In the genomic region with DNA sequence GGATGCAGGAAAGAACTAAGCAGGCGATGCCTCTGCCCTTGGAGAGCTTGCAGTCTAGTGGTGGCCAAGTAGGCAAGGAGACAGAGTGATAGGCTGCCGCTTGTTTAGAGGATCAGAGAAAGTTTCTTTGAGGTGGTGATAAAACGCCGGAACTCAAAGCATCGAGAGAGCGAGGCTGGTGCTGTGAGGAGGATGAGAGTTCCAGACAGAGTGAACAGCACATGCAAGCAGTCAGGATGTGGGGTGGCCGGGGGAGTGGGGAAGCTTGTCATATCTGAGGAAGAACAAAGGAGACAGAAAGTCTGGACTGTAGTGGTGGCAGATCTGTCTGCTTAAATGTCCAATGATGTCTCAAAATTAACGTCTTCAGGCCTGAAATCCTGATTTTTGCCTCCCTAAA, we compare ENCODE assay signal across 19 cellular contexts.
DNase-seq lines count a peak whose midpoint lies in the region; ATAC-seq and TF ChIP-seq lines count a peak whose summit lies in the region.
"Had no signal": no experiment of that assay in that cellular context is flagged by ENCODE, and none has a peak within 500 bp of the region (broad histone marks: within the 10 kb centered on the region; RNA-seq: fewer than 3 reads in every experiment).

No MANE protein-coding gene starts in this region.

- H3K4me1 Mint-ChIP-seq in activated CD4-positive, alpha-beta T cell treated with anti-CD3 and anti-CD28 coated beads, Interleukin-2, amount 10 ng/mL, durations not matched to agents 7 days and 5 days: peaks cover 20% of the 10 kb centered on the region
- peaks cover 7% of the 10 kb centered on the region for H3K4me1 Mint-ChIP-seq in progenitor cell of endocrine pancreas (ENCODE audit: low read depth)

- no peaks in the 10 kb centered on the region for H3K9me2 ChIP-seq in Karpas-422 (replicated peaks; ENCODE audit: insufficient read depth, low read length)

- H3K9ac ChIP-seq in Karpas-422 (ENCODE audit: low read length): peak overlapping the region; percentile 69

- H3K4me2 ChIP-seq in Karpas-422 (ENCODE audit: low read depth, low read length, poor library complexity, severe bottlenecking): peak overlapping the region; percentile 67

- no peaks in the 10 kb centered on the region for H3K27me3 ChIP-seq in Karpas-422 (ENCODE audit: low read length)

- peak overlapping the region; percentile 53 for H3K4me3 ChIP-seq in Karpas-422 (ENCODE audit: low read length)

- TF ChIP-seq CTCF in progenitor cell of endocrine pancreas (IDR thresholded peaks at IDR 0.05; ENCODE audit: unreplicated experiment): no peak

- H3K9me3 Mint-ChIP-seq in activated CD4-positive, alpha-beta T cell treated with anti-CD3 and anti-CD28 coated beads, Interleukin-2, amount 10 ng/mL, durations not matched to agents 7 days and 5 days: no peaks in the 10 kb centered on the region
- peaks cover 7% of the 10 kb centered on the region for H3K9me3 Mint-ChIP-seq in progenitor cell of endocrine pancreas (ENCODE audit: low read depth)

- H3K27ac Mint-ChIP-seq in activated CD4-positive, alpha-beta T cell treated with anti-CD3 and anti-CD28 coated beads, Interleukin-2, amount 10 ng/mL, durations not matched to agents 7 days and 5 days: peak overlapping the region; percentile 46
- H3K27ac Mint-ChIP-seq in progenitor cell of endocrine pancreas: peak overlapping the region; percentile 50
- H3K27ac Mint-ChIP-seq: CD8-positive, alpha-beta T cell; HFFc6 had no signal

- no peaks in the 10 kb centered on the region for H3K79me2 ChIP-seq in Karpas-422 (ENCODE audit: low read length)

- CTCF ChIA-PET in activated CD4-positive, alpha-beta T cell treated with anti-CD3 and anti-CD28 coated beads, Interleukin-2, amount 10 ng/mL, durations not matched to agents 7 days and 5 days (lab: Charles Lee): no interaction called here

- H3K27ac ChIP-seq in Karpas-422 (ENCODE audit: low read length): peak overlapping the region; percentile 94

- no peaks in the 10 kb centered on the region for H3K36me3 Mint-ChIP-seq in activated CD4-positive, alpha-beta T cell treated with anti-CD3 and anti-CD28 coated beads, Interleukin-2, amount 10 ng/mL, durations not matched to agents 7 days and 5 days (ENCODE audit: low read depth)
- H3K36me3 Mint-ChIP-seq in progenitor cell of endocrine pancreas (ENCODE audit: insufficient read depth): peaks cover 4% of the 10 kb centered on the region
- H3K36me3 Mint-ChIP-seq: CD8-positive, alpha-beta T cell had no signal

- POLR2A ChIA-PET in activated CD4-positive, alpha-beta T cell treated with anti-CD3 and anti-CD28 coated beads, Interleukin-2, amount 10 ng/mL, durations not matched to agents 7 days and 5 days (lab: Charles Lee): no interaction called here

- H3K36me3 ChIP-seq in Karpas-422 (ENCODE audit: insufficient read depth, low read length): peaks cover 17% of the 10 kb centered on the region; the same call in 1 of the 2 replicates
- H3K36me3 ChIP-seq: BE2C had no signal

- H3K4me1 ChIP-seq in Karpas-422 (ENCODE audit: low read length): peaks cover 59% of the 10 kb centered on the region
- H3K4me1 ChIP-seq: BE2C had no signal

- H3K27me3 Mint-ChIP-seq in activated CD4-positive, alpha-beta T cell treated with anti-CD3 and anti-CD28 coated beads, Interleukin-2, amount 10 ng/mL, durations not matched to agents 7 days and 5 days: peaks cover 7% of the 10 kb centered on the region
- peaks cover 52% of the 10 kb centered on the region for H3K27me3 Mint-ChIP-seq in progenitor cell of endocrine pancreas

- no peaks in the 10 kb centered on the region for H4K20me1 ChIP-seq in Karpas-422 (ENCODE audit: insufficient read depth, low read depth, low read length)

- H2AFZ ChIP-seq in Karpas-422 (ENCODE audit: low read length): no peak overlapping the region

- ATAC-seq in GM21619 (IDR thresholded peaks at IDR 0.05; ENCODE audit: unreplicated experiment): no peak
- ATAC-seq: CD8-positive, alpha-beta T cell had no signal

- no peak overlapping the region for H3K4me3 Mint-ChIP-seq in activated CD4-positive, alpha-beta T cell treated with anti-CD3 and anti-CD28 coated beads, Interleukin-2, amount 10 ng/mL, durations not matched to agents 7 days and 5 days
- no peak overlapping the region for H3K4me3 Mint-ChIP-seq in progenitor cell of endocrine pancreas (ENCODE audit: low read depth)
- H3K4me3 Mint-ChIP-seq: CD8-positive, alpha-beta T cell; HFFc6 had no signal

- no peak for DNase-seq in activated CD4-positive, alpha-beta T cell treated with anti-CD3 and anti-CD28 coated beads, Interleukin-2, amount 10 ng/mL, durations not matched to agents 7 days and 5 days
- DNase-seq in activated CD4-positive, alpha-beta T cell treated with anti-CD3 and anti-CD28 coated beads for 48 hours: no peak
- DNase-seq in Karpas-422 (no peak), UCSD-AML1 (lab: John Stamatoyannopoulos, UW; ENCODE audit: unreplicated experiment) (peak; percentile 9), progenitor cell of endocrine pancreas (ENCODE audit: low spot score, unreplicated experiment) (no peak), SW 1271 (lab: John Stamatoyannopoulos, UW) (no peak), LoVo (ENCODE audit: low spot score) (no peak)
- DNase-seq: 8988T; BE2C; CD8-positive, alpha-beta T cell; DMS53; H7; HFFc6; IMR-90; NCI-H1105 treated with DMSO at 0.1 percent for 48 hours; NCI-H1694; NK-92 treated with Interleukin-12 subunit alpha and Interleukin-12 subunit beta, amount 100 ng/mL, for 24 hours; SHP77 treated with DMSO at 0.1 percent for 48 hours had no signal

- H3K9me3 ChIP-seq in Karpas-422 (ENCODE audit: low read length): peaks cover 12% of the 10 kb centered on the region
- H3K9me3 ChIP-seq: BE2C had no signal
